Comparison of ENCODE assay signal across 3 cellular contexts in the genomic region with DNA sequence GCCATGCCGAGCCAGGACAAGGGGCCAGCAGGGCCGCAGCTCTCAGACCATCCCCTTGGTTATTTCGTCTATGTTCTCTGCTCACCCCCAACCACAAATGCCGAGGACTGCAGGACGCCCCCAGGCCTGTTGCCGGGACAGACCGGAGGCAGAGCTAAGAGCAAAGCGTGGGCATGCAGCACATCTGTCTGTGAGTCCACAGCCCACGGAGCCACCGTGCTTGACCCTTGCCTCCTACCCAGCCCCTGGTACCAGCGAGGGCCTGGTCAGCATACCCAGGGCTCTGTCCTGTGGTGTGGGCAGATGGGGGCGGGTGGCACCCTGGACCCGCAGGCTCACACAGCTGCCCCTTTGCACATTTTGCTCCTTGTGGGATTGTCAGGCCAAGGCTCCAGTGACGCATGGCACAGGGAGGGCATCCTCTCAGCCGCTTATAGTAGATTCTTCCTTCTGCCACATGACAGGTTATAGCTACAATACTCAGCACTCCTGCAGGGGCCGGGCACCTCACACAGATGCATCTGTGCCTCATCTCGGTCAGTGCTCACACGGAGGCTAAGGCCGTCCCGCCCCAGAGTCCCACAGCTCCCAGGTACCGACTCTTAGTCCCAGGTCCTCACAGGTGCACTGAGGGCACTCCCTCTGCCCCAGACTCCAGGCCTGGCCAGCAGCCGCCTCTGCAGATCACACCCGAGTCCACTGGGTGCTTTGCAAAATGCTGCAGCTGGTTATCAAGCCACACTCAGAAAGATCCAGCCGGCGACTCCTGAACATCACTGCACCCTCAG.
TF ChIP-seq lines count a peak whose summit lies in the region.

No MANE protein-coding gene starts in this region.

TF ChIP-seq in SK-N-SH, 30 proteins besides CTCF, POLR2A, EP300 and RAD21:
- TF ChIP-seq MEF2A (IDR thresholded peaks at IDR 0.05; ENCODE audit: borderline replicate concordance, low read depth) (no peak), RXRA (IDR thresholded peaks at IDR 0.05; ENCODE audit: borderline replicate concordance, low read depth) (no peak), MXI1 (IDR thresholded peaks at IDR 0.05; ENCODE audit: low read depth, low read length) (no peak), GATA2 (CRISPR knock-in tag; IDR thresholded peaks at IDR 0.05) (no peak), RFX5 (IDR thresholded peaks at IDR 0.05; ENCODE audit: low read length) (no peak), SMC3 (IDR thresholded peaks at IDR 0.05; ENCODE audit: low read depth, low read length) (no peak), RCOR1 (IDR thresholded peaks at IDR 0.05; ENCODE audit: low read length) (no peak), FOXJ3 (CRISPR knock-in tag; IDR thresholded peaks at IDR 0.05) (no peak), FOSL2 (IDR thresholded peaks at IDR 0.05; ENCODE audit: borderline replicate concordance, low read depth) (no peak), SIN3A (IDR thresholded peaks at IDR 0.05; ENCODE audit: borderline replicate concordance, low read depth, low read length) (no peak)
- TF ChIP-seq, protein P1, sequence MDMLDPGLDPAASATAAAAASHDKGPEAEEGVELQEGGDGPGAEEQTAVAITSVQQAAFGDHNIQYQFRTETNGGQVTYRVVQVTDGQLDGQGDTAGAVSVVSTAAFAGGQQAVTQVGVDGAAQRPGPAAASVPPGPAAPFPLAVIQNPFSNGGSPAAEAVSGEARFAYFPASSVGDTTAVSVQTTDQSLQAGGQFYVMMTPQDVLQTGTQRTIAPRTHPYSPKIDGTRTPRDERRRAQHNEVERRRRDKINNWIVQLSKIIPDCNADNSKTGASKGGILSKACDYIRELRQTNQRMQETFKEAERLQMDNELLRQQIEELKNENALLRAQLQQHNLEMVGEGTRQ (IDR thresholded peaks at IDR 0.05; ENCODE audit: borderline replicate concordance, low read depth, low read length): no peak
TF ChIP-seq in SK-N-SH: peak in this region for 0.

TF ChIP-seq in SK-N-SH treated with all-trans-retinoic acid at 6 μM for 48 hours, 23 proteins besides CTCF, POLR2A, EP300 and RAD21 (continued from another document):
- no peak for TF ChIP-seq TOX (CRISPR knock-in tag; IDR thresholded peaks at IDR 0.05; ENCODE audit: borderline replicate concordance)
- TF ChIP-seq CSDC2 (CRISPR knock-in tag; IDR thresholded peaks at IDR 0.05): no peak
- TF ChIP-seq RARB (CRISPR knock-in tag; IDR thresholded peaks at IDR 0.05): no peak
- TF ChIP-seq, protein P2, sequence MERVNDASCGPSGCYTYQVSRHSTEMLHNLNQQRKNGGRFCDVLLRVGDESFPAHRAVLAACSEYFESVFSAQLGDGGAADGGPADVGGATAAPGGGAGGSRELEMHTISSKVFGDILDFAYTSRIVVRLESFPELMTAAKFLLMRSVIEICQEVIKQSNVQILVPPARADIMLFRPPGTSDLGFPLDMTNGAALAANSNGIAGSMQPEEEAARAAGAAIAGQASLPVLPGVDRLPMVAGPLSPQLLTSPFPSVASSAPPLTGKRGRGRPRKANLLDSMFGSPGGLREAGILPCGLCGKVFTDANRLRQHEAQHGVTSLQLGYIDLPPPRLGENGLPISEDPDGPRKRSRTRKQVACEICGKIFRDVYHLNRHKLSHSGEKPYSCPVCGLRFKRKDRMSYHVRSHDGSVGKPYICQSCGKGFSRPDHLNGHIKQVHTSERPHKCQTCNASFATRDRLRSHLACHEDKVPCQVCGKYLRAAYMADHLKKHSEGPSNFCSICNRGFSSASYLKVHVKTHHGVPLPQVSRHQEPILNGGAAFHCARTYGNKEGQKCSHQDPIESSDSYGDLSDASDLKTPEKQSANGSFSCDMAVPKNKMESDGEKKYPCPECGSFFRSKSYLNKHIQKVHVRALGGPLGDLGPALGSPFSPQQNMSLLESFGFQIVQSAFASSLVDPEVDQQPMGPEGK (CRISPR knock-in tag; IDR thresholded peaks at IDR 0.05; ENCODE audit: borderline replicate concordance): no peak
- TF ChIP-seq, protein P3, sequence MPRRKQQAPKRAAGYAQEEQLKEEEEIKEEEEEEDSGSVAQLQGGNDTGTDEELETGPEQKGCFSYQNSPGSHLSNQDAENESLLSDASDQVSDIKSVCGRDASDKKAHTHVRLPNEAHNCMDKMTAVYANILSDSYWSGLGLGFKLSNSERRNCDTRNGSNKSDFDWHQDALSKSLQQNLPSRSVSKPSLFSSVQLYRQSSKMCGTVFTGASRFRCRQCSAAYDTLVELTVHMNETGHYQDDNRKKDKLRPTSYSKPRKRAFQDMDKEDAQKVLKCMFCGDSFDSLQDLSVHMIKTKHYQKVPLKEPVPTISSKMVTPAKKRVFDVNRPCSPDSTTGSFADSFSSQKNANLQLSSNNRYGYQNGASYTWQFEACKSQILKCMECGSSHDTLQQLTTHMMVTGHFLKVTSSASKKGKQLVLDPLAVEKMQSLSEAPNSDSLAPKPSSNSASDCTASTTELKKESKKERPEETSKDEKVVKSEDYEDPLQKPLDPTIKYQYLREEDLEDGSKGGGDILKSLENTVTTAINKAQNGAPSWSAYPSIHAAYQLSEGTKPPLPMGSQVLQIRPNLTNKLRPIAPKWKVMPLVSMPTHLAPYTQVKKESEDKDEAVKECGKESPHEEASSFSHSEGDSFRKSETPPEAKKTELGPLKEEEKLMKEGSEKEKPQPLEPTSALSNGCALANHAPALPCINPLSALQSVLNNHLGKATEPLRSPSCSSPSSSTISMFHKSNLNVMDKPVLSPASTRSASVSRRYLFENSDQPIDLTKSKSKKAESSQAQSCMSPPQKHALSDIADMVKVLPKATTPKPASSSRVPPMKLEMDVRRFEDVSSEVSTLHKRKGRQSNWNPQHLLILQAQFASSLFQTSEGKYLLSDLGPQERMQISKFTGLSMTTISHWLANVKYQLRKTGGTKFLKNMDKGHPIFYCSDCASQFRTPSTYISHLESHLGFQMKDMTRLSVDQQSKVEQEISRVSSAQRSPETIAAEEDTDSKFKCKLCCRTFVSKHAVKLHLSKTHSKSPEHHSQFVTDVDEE (CRISPR knock-in tag; IDR thresholded peaks at IDR 0.05): no peak
- TF ChIP-seq, protein P4, sequence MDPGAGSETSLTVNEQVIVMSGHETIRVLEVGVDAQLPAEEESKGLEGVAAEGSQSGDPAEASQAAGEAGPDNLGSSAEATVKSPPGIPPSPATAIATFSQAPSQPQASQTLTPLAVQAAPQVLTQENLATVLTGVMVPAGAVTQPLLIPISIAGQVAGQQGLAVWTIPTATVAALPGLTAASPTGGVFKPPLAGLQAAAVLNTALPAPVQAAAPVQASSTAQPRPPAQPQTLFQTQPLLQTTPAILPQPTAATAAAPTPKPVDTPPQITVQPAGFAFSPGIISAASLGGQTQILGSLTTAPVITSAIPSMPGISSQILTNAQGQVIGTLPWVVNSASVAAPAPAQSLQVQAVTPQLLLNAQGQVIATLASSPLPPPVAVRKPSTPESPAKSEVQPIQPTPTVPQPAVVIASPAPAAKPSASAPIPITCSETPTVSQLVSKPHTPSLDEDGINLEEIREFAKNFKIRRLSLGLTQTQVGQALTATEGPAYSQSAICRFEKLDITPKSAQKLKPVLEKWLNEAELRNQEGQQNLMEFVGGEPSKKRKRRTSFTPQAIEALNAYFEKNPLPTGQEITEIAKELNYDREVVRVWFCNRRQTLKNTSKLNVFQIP (CRISPR knock-in tag; IDR thresholded peaks at IDR 0.05; ENCODE audit: borderline replicate concordance, low read depth): no peak
- no peak for TF ChIP-seq ZFP3 (CRISPR knock-in tag; IDR thresholded peaks at IDR 0.05)
- no peak for TF ChIP-seq ARNTL (CRISPR knock-in tag; IDR thresholded peaks at IDR 0.05; ENCODE audit: borderline replicate concordance, low read depth)
- no peak for TF ChIP-seq ZNF70 (CRISPR knock-in tag; IDR thresholded peaks at IDR 0.05)
- TF ChIP-seq, protein P5, sequence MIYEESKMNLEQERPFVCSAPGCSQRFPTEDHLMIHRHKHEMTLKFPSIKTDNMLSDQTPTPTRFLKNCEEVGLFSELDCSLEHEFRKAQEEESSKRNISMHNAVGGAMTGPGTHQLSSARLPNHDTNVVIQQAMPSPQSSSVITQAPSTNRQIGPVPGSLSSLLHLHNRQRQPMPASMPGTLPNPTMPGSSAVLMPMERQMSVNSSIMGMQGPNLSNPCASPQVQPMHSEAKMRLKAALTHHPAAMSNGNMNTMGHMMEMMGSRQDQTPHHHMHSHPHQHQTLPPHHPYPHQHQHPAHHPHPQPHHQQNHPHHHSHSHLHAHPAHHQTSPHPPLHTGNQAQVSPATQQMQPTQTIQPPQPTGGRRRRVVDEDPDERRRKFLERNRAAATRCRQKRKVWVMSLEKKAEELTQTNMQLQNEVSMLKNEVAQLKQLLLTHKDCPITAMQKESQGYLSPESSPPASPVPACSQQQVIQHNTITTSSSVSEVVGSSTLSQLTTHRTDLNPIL (CRISPR knock-in tag; IDR thresholded peaks at IDR 0.05; ENCODE audit: low read depth): no peak
- no peak for TF ChIP-seq ZFP30 (CRISPR knock-in tag; IDR thresholded peaks at IDR 0.05)

TF ChIP-seq in WTC11, 78 proteins besides CTCF, POLR2A, EP300 and RAD21 (continues in another document):
- TF ChIP-seq, protein P6, sequence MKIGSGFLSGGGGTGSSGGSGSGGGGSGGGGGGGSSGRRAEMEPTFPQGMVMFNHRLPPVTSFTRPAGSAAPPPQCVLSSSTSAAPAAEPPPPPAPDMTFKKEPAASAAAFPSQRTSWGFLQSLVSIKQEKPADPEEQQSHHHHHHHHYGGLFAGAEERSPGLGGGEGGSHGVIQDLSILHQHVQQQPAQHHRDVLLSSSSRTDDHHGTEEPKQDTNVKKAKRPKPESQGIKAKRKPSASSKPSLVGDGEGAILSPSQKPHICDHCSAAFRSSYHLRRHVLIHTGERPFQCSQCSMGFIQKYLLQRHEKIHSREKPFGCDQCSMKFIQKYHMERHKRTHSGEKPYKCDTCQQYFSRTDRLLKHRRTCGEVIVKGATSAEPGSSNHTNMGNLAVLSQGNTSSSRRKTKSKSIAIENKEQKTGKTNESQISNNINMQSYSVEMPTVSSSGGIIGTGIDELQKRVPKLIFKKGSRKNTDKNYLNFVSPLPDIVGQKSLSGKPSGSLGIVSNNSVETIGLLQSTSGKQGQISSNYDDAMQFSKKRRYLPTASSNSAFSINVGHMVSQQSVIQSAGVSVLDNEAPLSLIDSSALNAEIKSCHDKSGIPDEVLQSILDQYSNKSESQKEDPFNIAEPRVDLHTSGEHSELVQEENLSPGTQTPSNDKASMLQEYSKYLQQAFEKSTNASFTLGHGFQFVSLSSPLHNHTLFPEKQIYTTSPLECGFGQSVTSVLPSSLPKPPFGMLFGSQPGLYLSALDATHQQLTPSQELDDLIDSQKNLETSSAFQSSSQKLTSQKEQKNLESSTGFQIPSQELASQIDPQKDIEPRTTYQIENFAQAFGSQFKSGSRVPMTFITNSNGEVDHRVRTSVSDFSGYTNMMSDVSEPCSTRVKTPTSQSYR (CRISPR knock-in tag; IDR thresholded peaks at IDR 0.05): no peak
- TF ChIP-seq JUN (CRISPR knock-in tag; IDR thresholded peaks at IDR 0.05) (no peak), GRHL2 (CRISPR knock-in tag; IDR thresholded peaks at IDR 0.05; ENCODE audit: insufficient replicate concordance, severe bottlenecking) (no peak), NFYB (CRISPR knock-in tag; conservative IDR thresholded peaks at IDR 0.05; ENCODE audit: low read depth) (no peak), NR2C2 (CRISPR knock-in tag; IDR thresholded peaks at IDR 0.05) (no peak), RELA (CRISPR knock-in tag; IDR thresholded peaks at IDR 0.05; ENCODE audit: borderline replicate concordance) (no peak), ZNF423 (CRISPR knock-in tag; IDR thresholded peaks at IDR 0.05) (no peak), KAT7 (CRISPR knock-in tag; IDR thresholded peaks at IDR 0.05; ENCODE audit: borderline replicate concordance) (no peak), ZBTB21 (CRISPR knock-in tag; IDR thresholded peaks at IDR 0.05; ENCODE audit: borderline replicate concordance) (no peak), MXD4 (CRISPR knock-in tag; IDR thresholded peaks at IDR 0.05; ENCODE audit: borderline replicate concordance) (no peak), JAZF1 (CRISPR knock-in tag; IDR thresholded peaks at IDR 0.05) (no peak)
- TF ChIP-seq, protein P7, sequence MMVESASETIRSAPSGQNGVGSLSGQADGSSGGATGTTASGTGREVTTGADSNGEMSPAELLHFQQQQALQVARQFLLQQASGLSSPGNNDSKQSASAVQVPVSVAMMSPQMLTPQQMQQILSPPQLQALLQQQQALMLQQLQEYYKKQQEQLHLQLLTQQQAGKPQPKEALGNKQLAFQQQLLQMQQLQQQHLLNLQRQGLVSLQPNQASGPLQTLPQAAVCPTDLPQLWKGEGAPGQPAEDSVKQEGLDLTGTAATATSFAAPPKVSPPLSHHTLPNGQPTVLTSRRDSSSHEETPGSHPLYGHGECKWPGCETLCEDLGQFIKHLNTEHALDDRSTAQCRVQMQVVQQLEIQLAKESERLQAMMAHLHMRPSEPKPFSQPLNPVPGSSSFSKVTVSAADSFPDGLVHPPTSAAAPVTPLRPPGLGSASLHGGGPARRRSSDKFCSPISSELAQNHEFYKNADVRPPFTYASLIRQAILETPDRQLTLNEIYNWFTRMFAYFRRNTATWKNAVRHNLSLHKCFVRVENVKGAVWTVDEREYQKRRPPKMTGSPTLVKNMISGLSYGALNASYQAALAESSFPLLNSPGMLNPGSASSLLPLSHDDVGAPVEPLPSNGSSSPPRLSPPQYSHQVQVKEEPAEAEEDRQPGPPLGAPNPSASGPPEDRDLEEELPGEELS (CRISPR knock-in tag; IDR thresholded peaks at IDR 0.05): no peak
- TF ChIP-seq, protein P8, sequence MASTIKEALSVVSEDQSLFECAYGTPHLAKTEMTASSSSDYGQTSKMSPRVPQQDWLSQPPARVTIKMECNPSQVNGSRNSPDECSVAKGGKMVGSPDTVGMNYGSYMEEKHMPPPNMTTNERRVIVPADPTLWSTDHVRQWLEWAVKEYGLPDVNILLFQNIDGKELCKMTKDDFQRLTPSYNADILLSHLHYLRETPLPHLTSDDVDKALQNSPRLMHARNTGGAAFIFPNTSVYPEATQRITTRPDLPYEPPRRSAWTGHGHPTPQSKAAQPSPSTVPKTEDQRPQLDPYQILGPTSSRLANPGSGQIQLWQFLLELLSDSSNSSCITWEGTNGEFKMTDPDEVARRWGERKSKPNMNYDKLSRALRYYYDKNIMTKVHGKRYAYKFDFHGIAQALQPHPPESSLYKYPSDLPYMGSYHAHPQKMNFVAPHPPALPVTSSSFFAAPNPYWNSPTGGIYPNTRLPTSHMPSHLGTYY (CRISPR knock-in tag; IDR thresholded peaks at IDR 0.05): no peak
- TF ChIP-seq, protein P9, sequence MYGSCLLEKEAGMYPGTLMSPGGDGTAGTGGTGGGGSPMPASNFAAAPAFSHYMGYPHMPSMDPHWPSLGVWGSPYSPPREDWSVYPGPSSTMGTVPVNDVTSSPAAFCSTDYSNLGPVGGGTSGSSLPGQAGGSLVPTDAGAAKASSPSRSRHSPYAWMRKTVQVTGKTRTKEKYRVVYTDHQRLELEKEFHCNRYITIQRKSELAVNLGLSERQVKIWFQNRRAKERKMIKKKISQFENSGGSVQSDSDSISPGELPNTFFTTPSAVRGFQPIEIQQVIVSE (CRISPR knock-in tag; IDR thresholded peaks at IDR 0.05; ENCODE audit: borderline replicate concordance): no peak
- TF ChIP-seq, protein P1 (CRISPR knock-in tag; IDR thresholded peaks at IDR 0.05): no peak
